In the genomic region with DNA sequence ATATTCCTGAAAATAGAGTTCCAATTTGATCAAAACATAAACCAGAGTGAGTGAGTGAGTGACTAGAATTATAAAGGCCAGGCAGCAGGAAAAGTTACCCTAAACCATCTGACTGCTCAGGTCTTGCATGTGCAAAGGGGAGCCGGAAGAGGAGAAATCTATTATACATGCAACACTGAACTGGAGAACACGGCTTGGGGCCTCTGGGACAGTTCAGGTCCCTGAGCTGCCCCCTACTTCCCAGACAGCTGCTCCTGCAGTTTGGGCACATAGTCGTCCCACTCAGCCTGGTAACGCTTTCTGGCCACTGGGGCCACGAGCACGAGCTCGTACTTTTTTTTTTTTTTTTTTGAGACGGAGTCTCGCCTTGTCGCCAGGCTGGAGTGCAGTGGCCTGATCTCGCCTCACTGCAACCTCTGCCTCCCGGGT, we compare ENCODE assay signal across 10 cellular contexts. TPM values are rescaled to one million over a fixed set of nuclear protein-coding genes. Genes with fewer than 3 reads are reported as not detected.
DNase-seq lines count a peak whose midpoint lies in the region; ATAC-seq and TF ChIP-seq lines count a peak whose summit lies in the region.
"Had no signal": no experiment of that assay in that cellular context is flagged by ENCODE, and none has a peak within 500 bp of the region (broad histone marks: within the 10 kb centered on the region; RNA-seq: fewer than 3 reads in every experiment).

No MANE protein-coding gene starts in this region.

- peak; percentile 15; the same call in 1 of the 3 replicates for TF ChIP-seq CTCF in GM12872 (IDR thresholded peaks at IDR 0.05; ENCODE audit: insufficient read depth, low read depth, low read length)
- no peak for TF ChIP-seq CTCF in lower lobe of right lung (IDR thresholded peaks at IDR 0.05)
- no peak for TF ChIP-seq CTCF in colonic mucosa (IDR thresholded peaks at IDR 0.05)

- H3K4me1 ChIP-seq in lower lobe of right lung (peaks cover 2% of the 10 kb centered on the region), colonic mucosa (no peaks in the 10 kb centered on the region)

- peak; percentile 30 for ATAC-seq in GM21515 (IDR thresholded peaks at IDR 0.05; ENCODE audit: unreplicated experiment)
- no peak for ATAC-seq in lower lobe of right lung
- no peak for ATAC-seq in HG03045 (IDR thresholded peaks at IDR 0.05; ENCODE audit: unreplicated experiment)

- H3K27ac ChIP-seq in lower lobe of right lung = peak overlapping the region; percentile 65
- H3K27ac ChIP-seq in substantia nigra (ENCODE audit: low read depth, low read length, poor library complexity, severe bottlenecking) = no peak overlapping the region
- no peak overlapping the region for H3K27ac ChIP-seq in colonic mucosa
- H3K27ac ChIP-seq: RWPE1 had no signal

- intact Hi-C loops in lower lobe of right lung (cut with DNase I) (no loop called here), colonic mucosa (cut with DNase I) (no loop called here)

- H3K4me3 ChIP-seq in lower lobe of right lung (no peak overlapping the region), colonic mucosa (no peak overlapping the region)

- H3K36me3 ChIP-seq in lower lobe of right lung = no peaks in the 10 kb centered on the region
- H3K36me3 ChIP-seq in colonic mucosa = no peaks in the 10 kb centered on the region

- H3K9ac ChIP-seq in colonic mucosa (ENCODE audit: low read depth in 2 of 2, low read length in 2 of 2) = no peak overlapping the region

- peak; percentile 90 for DNase-seq in NAMALWA (ENCODE audit: low spot score)
- no peak for DNase-seq in lower lobe of right lung
- DNase-seq in substantia nigra (lab: John Stamatoyannopoulos, UW) = no peak
- no peak for DNase-seq in colonic mucosa
- DNase-seq in iPS-NIHi7 (ENCODE audit: extremely low spot score) = no peak

- H3K9me3 ChIP-seq in lower lobe of right lung (no peaks in the 10 kb centered on the region), colonic mucosa (no peaks in the 10 kb centered on the region)

- no peaks in the 10 kb centered on the region for H3K27me3 ChIP-seq in lower lobe of right lung (ENCODE audit: low read depth)
- no peaks in the 10 kb centered on the region for H3K27me3 ChIP-seq in colonic mucosa

RNA-seq across cellular contexts. Expression of a gene that starts 40.1 kb away (rescaled TPM):
- total RNA-seq in lower lobe of right lung (214 TPM), colonic mucosa (10 to 100 TPM; 11.2 to 18.7 TPM)
- total RNA-seq: HT-29 had no signal

Comparison
In these comparisons a context has a peak if more than half of its experiments do, and no peak if none do; other contexts are left out.
1. RNA of a gene that starts 40.1 kb away (total RNA-seq): 214 TPM in lower lobe of right lung (single experiment); 11.2 to 18.7 TPM in colonic mucosa; every median in the first group is over 10 times any median in the second.